ENCODE assay signal across 10 cellular contexts in the genomic region with DNA sequence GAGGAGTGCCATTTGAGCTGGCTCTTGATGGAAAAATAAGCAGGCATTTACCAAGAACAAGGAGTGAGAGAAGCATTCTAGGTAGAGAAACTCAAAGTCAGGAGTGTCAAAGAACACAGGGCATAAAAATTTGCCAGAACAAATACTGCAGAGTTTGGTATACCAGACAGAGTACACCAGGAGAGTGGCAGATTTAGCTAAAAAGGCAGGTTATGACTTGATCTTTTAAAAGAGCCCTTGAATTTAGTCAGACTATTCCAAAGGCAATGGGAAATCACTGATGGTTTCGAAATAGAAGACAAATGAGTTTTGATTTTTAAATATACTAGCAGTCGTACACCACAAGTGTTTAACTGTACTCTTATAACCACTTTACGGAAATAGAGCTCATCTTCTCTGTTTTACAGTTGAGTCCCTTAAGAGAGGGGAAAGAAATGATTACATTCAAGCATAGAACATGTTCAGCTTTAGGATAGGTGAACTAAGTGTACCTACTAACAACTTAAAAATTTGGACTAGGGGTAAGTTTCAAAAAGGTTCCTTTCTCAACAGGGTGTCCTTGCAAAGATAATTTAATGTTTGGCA. TPM values are rescaled to one million over a fixed set of nuclear protein-coding genes. Genes with fewer than 3 reads are reported as not detected.
A peak's percentile ranks its signal among the peaks of the same experiment; 100 is the strongest.
DNase-seq lines count a peak whose midpoint lies in the region; TF ChIP-seq lines count a peak whose summit lies in the region.
"Had no signal": no experiment of that assay in that cellular context is flagged by ENCODE, and none has a peak within 500 bp of the region (broad histone marks: within the 10 kb centered on the region; RNA-seq: fewer than 3 reads in every experiment).

No MANE protein-coding gene starts in this region.

- intact Hi-C loops in activated CD4-positive, alpha-beta memory T cell treated with anti-CD3 and anti-CD28 coated beads for 36 hours (cut with micrococcal nuclease) = loop anchor here (1.0 to 5.0 kb wide), 2 partner anchors 28 to 365 kb away; no protein-coding TSS in a partner anchor
- intact Hi-C loops in esophagus squamous epithelium (cut with DNase I) = no loop called here

- H3K4me1 ChIP-seq in esophagus squamous epithelium (peaks cover 31 to 100% (median 62%) of the 10 kb centered on the region in 3 donors), smooth muscle cell (ENCODE audit: low read depth) (peaks cover 73% of the 10 kb centered on the region)

- H3K9ac ChIP-seq in smooth muscle cell (ENCODE audit: low read depth) = peak overlapping the region; percentile 63

- H3K36me3 ChIP-seq in esophagus squamous epithelium = peaks cover 0 to 24% (median 0%) of the 10 kb centered on the region in 3 donors
- peaks cover 8% of the 10 kb centered on the region for H3K36me3 ChIP-seq in smooth muscle cell (ENCODE audit: low read depth)

- 19 to 24% methylated on average over 3 of the region's 3 CpGs for WGBS in esophagus squamous epithelium, 2 donors
- WGBS in smooth muscle cell (ENCODE audit: low lambda C conversion rate) = 82% methylated on average over 3 of the region's 3 CpGs

- peak overlapping the region in 2 of 3 donors; percentile 25 to 86 for H3K27ac Mint-ChIP-seq in IgD-negative memory B cell
- peak overlapping the region; percentile 82 for H3K27ac Mint-ChIP-seq in activated CD4-positive, alpha-beta memory T cell treated with anti-CD3 and anti-CD28 coated beads for 36 hours

- H3K27me3 Mint-ChIP-seq in IgD-negative memory B cell = no peaks in the 10 kb centered on the region
- H3K27me3 Mint-ChIP-seq in activated CD4-positive, alpha-beta memory T cell treated with anti-CD3 and anti-CD28 coated beads for 36 hours = no peaks in the 10 kb centered on the region

- H3K27me3 ChIP-seq in esophagus squamous epithelium = no peaks in the 10 kb centered on the region
- H3K27me3 ChIP-seq in smooth muscle cell (ENCODE audit: low read depth) = no peaks in the 10 kb centered on the region
- H3K27me3 ChIP-seq: body of pancreas had no signal

- H3K9me3 Mint-ChIP-seq in IgD-negative memory B cell = no peaks in the 10 kb centered on the region
- H3K9me3 Mint-ChIP-seq in activated CD4-positive, alpha-beta memory T cell treated with anti-CD3 and anti-CD28 coated beads for 36 hours = no peaks in the 10 kb centered on the region

- H3F3A ChIP-seq in smooth muscle cell (ENCODE audit: low read depth) = peaks cover 24% of the 10 kb centered on the region

- TF ChIP-seq CTCF in esophagus squamous epithelium (IDR thresholded peaks at IDR 0.05) (no peak), smooth muscle cell (IDR thresholded peaks at IDR 0.05; ENCODE audit: borderline replicate concordance, insufficient read depth, poor library complexity, severe bottlenecking) (no peak)

- peaks cover 100% of the 10 kb centered on the region for H3K79me2 ChIP-seq in smooth muscle cell (ENCODE audit: low read depth)

- H3K4me3 Mint-ChIP-seq in IgD-negative memory B cell = peak overlapping the region in 3 of 4 donors; percentile 19 to 74 (median 40)
- peak overlapping the region; percentile 38 for H3K4me3 Mint-ChIP-seq in activated CD4-positive, alpha-beta memory T cell treated with anti-CD3 and anti-CD28 coated beads for 36 hours

- no peak for DNase-seq in activated CD4-positive, alpha-beta memory T cell treated with anti-CD3 and anti-CD28 coated beads for 36 hours
- DNase-seq in esophagus squamous epithelium (lab: John Stamatoyannopoulos, UW) = no peak
- DNase-seq in smooth muscle cell (lab: John Stamatoyannopoulos, UW; ENCODE audit: unreplicated experiment) = no peak
- no peak for DNase-seq in epidermal melanocyte (ENCODE audit: insufficient read length, low spot score)
- no peak for DNase-seq in dedifferentiated amniotic fluid mesenchymal stem cell (ENCODE audit: extremely low spot score)
- DNase-seq in middle frontal gyrus (ENCODE audit: extremely low spot score, low spot score) = no peak
- DNase-seq: body of pancreas, mesendoderm, NCI-H1092 treated with DMSO at 0.1 percent for 48 hours had no signal

- CTCF ChIA-PET in activated CD4-positive, alpha-beta memory T cell treated with anti-CD3 and anti-CD28 coated beads for 36 hours (lab: Charles Lee) = interaction anchor here (0.7 to 2.5 kb wide), 7 partner anchors 9 to 260 kb away, joined by 3 to 10 read pairs (median 4); a partner anchor contains a TSS

- peaks cover 6% of the 10 kb centered on the region for H3K36me3 Mint-ChIP-seq in IgD-negative memory B cell
- peaks cover 67% of the 10 kb centered on the region for H3K36me3 Mint-ChIP-seq in activated CD4-positive, alpha-beta memory T cell treated with anti-CD3 and anti-CD28 coated beads for 36 hours

- TF ChIP-seq POLR2A in esophagus squamous epithelium (IDR thresholded peaks at IDR 0.05) = no peak

- peak overlapping the region in 1 of 4 donors; percentile 11 for H3K4me3 ChIP-seq in esophagus squamous epithelium
- no peak overlapping the region for H3K4me3 ChIP-seq in smooth muscle cell
- H3K4me3 ChIP-seq: body of pancreas had no signal

- POLR2A ChIA-PET in activated CD4-positive, alpha-beta memory T cell treated with anti-CD3 and anti-CD28 coated beads for 36 hours (lab: Charles Lee) = interaction anchor here (0.9 to 6.0 kb wide), 7 partner anchors 10 to 316 kb away, joined by 3 to 105 read pairs (median 9); a partner anchor contains a TSS

- H2AFZ ChIP-seq in smooth muscle cell (ENCODE audit: low read depth) = no peak overlapping the region

- H3K4me1 Mint-ChIP-seq in IgD-negative memory B cell = peaks cover 68 to 86% (median 81%) of the 10 kb centered on the region in 3 donors
- peaks cover 86% of the 10 kb centered on the region for H3K4me1 Mint-ChIP-seq in activated CD4-positive, alpha-beta memory T cell treated with anti-CD3 and anti-CD28 coated beads for 36 hours (ENCODE audit: low read depth)

- H4K20me1 ChIP-seq in smooth muscle cell (ENCODE audit: low read depth) = peaks cover 100% of the 10 kb centered on the region

- peak overlapping the region; percentile 93 for H3K4me2 ChIP-seq in smooth muscle cell

- H3K9me3 ChIP-seq in esophagus squamous epithelium (no peaks in the 10 kb centered on the region), smooth muscle cell (replicated peaks; ENCODE audit: low read depth) (no peaks in the 10 kb centered on the region)
- H3K9me3 ChIP-seq: body of pancreas had no signal

- H3K27ac ChIP-seq in esophagus squamous epithelium (peak overlapping the region; percentile 26 to 65 (median 38)), smooth muscle cell (ENCODE audit: low read depth) (peak overlapping the region; percentile 99)

RNA-seq across cellular contexts. Expression of a gene that starts 10.2 kb away (rescaled TPM):
- polyA plus RNA-seq in IgD-negative memory B cell (396 TPM), smooth muscle cell (305 and 322 TPM in 2 replicates)
- 100 to 1,000 TPM; 415 to 447 TPM for total RNA-seq in activated CD4-positive, alpha-beta memory T cell treated with anti-CD3 and anti-CD28 coated beads for 36 hours
- total RNA-seq in esophagus squamous epithelium (100 to 1,000 TPM; 278 to 377 (median 304) TPM), smooth muscle cell (680 and 703 TPM in 2 replicates)

RNA-seq across cellular contexts. Expression of a gene that starts 51.7 kb away (rescaled TPM):
- polyA plus RNA-seq in IgD-negative memory B cell = 25.2 TPM
- total RNA-seq in activated CD4-positive, alpha-beta memory T cell treated with anti-CD3 and anti-CD28 coated beads for 36 hours = 10 to 100 TPM; 28.5 to 32.8 TPM
- 10 to 100 TPM in 2 of 4 donors, 1 to 10 TPM in 2; 5.6 to 22.4 (median 11.0) TPM for total RNA-seq in esophagus squamous epithelium
- total RNA-seq in smooth muscle cell = 38.5 and 57.6 TPM in 2 replicates
- 65.7 and 69.3 TPM in 2 replicates for polyA plus RNA-seq in smooth muscle cell

RNA-seq across cellular contexts. Expression of a gene that starts 56.3 kb away (rescaled TPM):
- polyA plus RNA-seq in IgD-negative memory B cell (32.4 TPM), smooth muscle cell (54.0 and 58.1 TPM in 2 replicates)
- total RNA-seq in activated CD4-positive, alpha-beta memory T cell treated with anti-CD3 and anti-CD28 coated beads for 36 hours = 10 to 100 TPM; 10.2 to 10.7 TPM
- total RNA-seq in esophagus squamous epithelium (10 to 100 TPM; 10.4 to 21.7 (median 15.1) TPM), smooth muscle cell (99.9 and 137 TPM in 2 replicates)
